Comparison of ENCODE assay signal across 8 cellular contexts in the genomic region with DNA sequence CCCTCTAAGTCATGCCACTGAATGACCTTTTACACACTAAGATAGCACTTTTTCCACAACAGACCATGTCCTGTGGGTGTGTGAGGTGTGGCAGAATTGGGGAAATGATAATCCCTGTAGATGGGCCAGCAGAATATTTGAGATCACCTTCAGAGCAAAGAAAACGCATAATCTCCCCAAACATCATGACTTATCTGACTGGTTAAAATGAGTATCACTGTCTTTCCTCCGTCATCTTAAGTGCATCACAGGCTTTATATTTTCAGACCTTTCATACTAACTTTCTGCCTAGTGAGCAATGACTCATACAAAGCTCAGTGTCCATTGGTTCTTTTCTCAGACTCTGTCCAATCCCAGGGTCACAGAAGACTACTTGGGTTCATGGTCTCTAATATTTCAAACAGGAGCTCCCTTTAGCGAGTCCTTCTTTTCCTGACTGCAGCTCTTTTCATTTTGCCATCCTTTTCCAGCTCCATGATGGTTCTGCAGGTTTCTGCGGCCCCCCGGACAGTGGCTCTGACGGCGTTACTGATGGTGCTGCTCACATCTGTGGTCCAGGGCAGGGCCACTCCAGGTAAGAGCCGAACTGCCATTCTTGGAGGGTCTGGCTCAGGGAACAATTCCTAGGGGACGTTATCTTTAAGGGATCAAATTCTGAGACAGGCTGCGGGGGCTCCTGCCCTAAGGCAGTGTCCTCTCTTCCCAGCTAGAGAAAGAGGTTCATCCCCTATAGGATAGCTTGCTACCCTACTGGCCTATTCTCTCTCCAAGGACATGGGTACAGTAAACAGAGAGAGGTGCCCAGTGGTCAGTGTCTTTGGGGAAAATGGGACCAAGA. TPM values are rescaled to one million over a fixed set of nuclear protein-coding genes. Genes with fewer than 3 reads are reported as not detected.
DNase-seq lines count a peak whose midpoint lies in the region; ATAC-seq and TF ChIP-seq lines count a peak whose summit lies in the region.

Gene HLA-DPB1 (plus strand): TSS at position 423 of the 838 bp plus-strand sequence. CDS start 52 bp downstream, at position 475.

- TF ChIP-seq POLR2A in NB4 (IDR thresholded peaks at IDR 0.05; ENCODE audit: extremely low read depth, insufficient read length) (no peak), adrenal gland (IDR thresholded peaks at IDR 0.05) (peak; percentile 54 to 80), sigmoid colon (IDR thresholded peaks at IDR 0.05) (no peak)

- peak; percentile 87 for DNase-seq in AG08395 (ENCODE audit: low spot score)
- DNase-seq in GM13977 (ENCODE audit: low spot score) = peak; percentile 88
- DNase-seq in NB4 (ENCODE audit: low read depth) = peak; percentile 56
- peak in 2 of 7 donors; percentile 51 to 61 for DNase-seq in adrenal gland
- peak in 1 of 2 donors; percentile 50 for DNase-seq in heart right ventricle
- no peak for DNase-seq in sigmoid colon
- DNase-seq in NCI-H1436 treated with DMSO at 0.1 percent for 48 hours (lab: John Stamatoyannopoulos, UW) = no peak

- TF ChIP-seq CTCF in GM13977 (IDR thresholded peaks at IDR 0.05; ENCODE audit: extremely low read depth, insufficient read depth, missing control alignments) (no peak), NB4 (IDR thresholded peaks at IDR 0.05; ENCODE audit: low read depth, low read length) (no peak), adrenal gland (IDR thresholded peaks at IDR 0.05) (no peak), heart right ventricle (IDR thresholded peaks at IDR 0.05) (no peak), sigmoid colon (IDR thresholded peaks at IDR 0.05) (no peak)

- no peaks in the 10 kb centered on the region for H3K36me3 ChIP-seq in adrenal gland (replicated peaks in 1 of 2)
- H3K36me3 ChIP-seq in heart right ventricle = peaks cover 0 to 14% (median 0%) of the 10 kb centered on the region in 9 donors
- no peaks in the 10 kb centered on the region for H3K36me3 ChIP-seq in sigmoid colon

- H3K27me3 ChIP-seq in adrenal gland (no peaks in the 10 kb centered on the region), heart right ventricle (peaks cover 0 to 3% (median 0%) of the 10 kb centered on the region in 7 donors), sigmoid colon (no peaks in the 10 kb centered on the region)

- H3K9me3 ChIP-seq in adrenal gland (replicated peaks in 1 of 3) (no peaks in the 10 kb centered on the region), heart right ventricle (no peaks in the 10 kb centered on the region), sigmoid colon (no peaks in the 10 kb centered on the region)

- 42 to 52% (median 48%) methylated on average over 8 to 10 of the region's 10 CpGs for WGBS in adrenal gland, 4 donors
- WGBS in heart right ventricle, 2 donors = 43 to 56% methylated on average over 10 of the region's 10 CpGs
- WGBS in sigmoid colon, 2 donors = 43 to 57% methylated on average over 10 of the region's 10 CpGs

- in situ Hi-C loops in GM13977 (cut with MboI; ENCODE audit: low pct_unique_long_range_greater_than_20kb, low sequenced_read_pairs, unreplicated experiment) = no loop called here

- no peak for TF ChIP-seq EP300 in sigmoid colon (IDR thresholded peaks at IDR 0.05)

- intact Hi-C loops in adrenal gland (cut with DNase I) (loop anchor here in 1 of 2 donors (5.0 kb wide), 1 partner anchor 53 kb away; no protein-coding TSS in a partner anchor), heart right ventricle (cut with DNase I) (loop anchor here in 1 of 10 donors (5.0 kb wide), 1 partner anchor 58 kb away; no protein-coding TSS in a partner anchor), sigmoid colon (cut with DNase I) (no loop called here)

- H3K4me3 ChIP-seq in NB4 (ENCODE audit: low read depth, low read length) (no peak within 1 kb of the TSS), adrenal gland (peak within 1 kb of the TSS in 3 of 4 donors; percentile 4 to 47 (median 17)), heart right ventricle (peak within 1 kb of the TSS in 9 of 10 donors; percentile 33 to 71 (median 57)), sigmoid colon (peak within 1 kb of the TSS in 3 of 4 donors; percentile 19 to 43 (median 26))

- ATAC-seq in HG02610 (IDR thresholded peaks at IDR 0.05; ENCODE audit: unreplicated experiment) (peak; percentile 80), heart right ventricle (peak; percentile 74 to 87 (median 80))

- H3K27ac ChIP-seq in adrenal gland = peak within 1 kb of the TSS; percentile 30 to 88 (median 70)
- peak within 1 kb of the TSS; percentile 19 to 96 (median 82) for H3K27ac ChIP-seq in heart right ventricle
- H3K27ac ChIP-seq in sigmoid colon = peak within 1 kb of the TSS; percentile 43 to 70 (median 58)

- H3K4me1 ChIP-seq in adrenal gland (replicated peaks in 1 of 2) = peaks cover 13 to 14% of the 10 kb centered on the region in 2 donors
- H3K4me1 ChIP-seq in heart right ventricle = peaks cover 0 to 82% (median under 1%) of the 10 kb centered on the region in 9 donors
- H3K4me1 ChIP-seq in sigmoid colon = peaks cover 0 to 10% (median 4%) of the 10 kb centered on the region in 4 donors

RNA-seq across cellular contexts. Expression of gene HLA-DPB1, which starts in this region (rescaled TPM):
- total RNA-seq in adrenal gland (100 to 1,000 TPM in 6 of 8 donors, 10 to 100 TPM in 2; 58.1 to 521 (median 259) TPM), heart right ventricle (100 to 1,000 TPM in 1 of 10 donors, 10 to 100 TPM in 9; 19.2 to 264 (median 34.8) TPM), sigmoid colon (10 to 100 TPM; 39.2 to 62.4 (median 42.0) TPM)
- polyA plus RNA-seq in adrenal gland (10 to 100 TPM; 39.9 to 56.4 (median 50.8) TPM), heart right ventricle (10 to 100 TPM; 18.7 to 48.2 TPM), sigmoid colon (100 to 1,000 TPM in 2 of 3 donors, 10 to 100 TPM in 1; 90.7 to 359 (median 180) TPM)

Comparison
In these comparisons a context has a peak if more than half of its experiments do, and no peak if none do; other contexts are left out.
1. DNase-seq: peak in AG08395 (single experiment), GM13977 (single experiment) and NB4 (single experiment); none in sigmoid colon (single experiment) and NCI-H1436 treated with DMSO at 0.1 percent for 48 hours (single experiment).
2. POLR2A ChIP-seq: peak in adrenal gland (2 of 2); none in NB4 (single experiment) and sigmoid colon (0 of 2).
3. Peak in every context shown above with its lines, with median percentiles within 50 percentile points of each other: H3K27ac ChIP-seq.